ENCODE assay signal across 8 cellular contexts in the genomic region with DNA sequence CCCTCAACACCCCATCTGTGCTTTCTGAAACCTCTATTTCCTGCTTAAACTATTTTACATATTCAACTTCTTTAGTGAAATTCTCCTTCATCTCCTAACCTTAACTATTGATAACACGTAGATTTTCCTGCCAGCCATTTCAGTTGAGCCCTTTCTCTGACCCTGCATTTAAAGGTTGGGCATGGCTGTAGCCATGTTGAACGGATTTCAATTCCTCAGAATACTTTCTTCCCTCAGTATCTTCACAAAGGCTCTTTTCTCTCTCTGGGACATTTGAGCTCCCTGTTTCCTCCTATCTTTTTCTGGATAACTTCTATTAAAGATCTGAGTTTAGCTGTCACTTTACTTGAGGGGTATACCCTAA. TPM values are rescaled to one million over a fixed set of nuclear protein-coding genes. Genes with fewer than 3 reads are reported as not detected.
A peak's percentile ranks its signal among the peaks of the same experiment; 100 is the strongest.
DNase-seq lines count a peak whose midpoint lies in the region; ATAC-seq and TF ChIP-seq lines count a peak whose summit lies in the region.

No MANE protein-coding gene starts in this region.

- H3K36me3 Mint-ChIP-seq in CD4-positive, CD25-positive, alpha-beta regulatory T cell = no peaks in the 10 kb centered on the region
- H3K36me3 Mint-ChIP-seq in effector memory CD8-positive, alpha-beta T cell (ENCODE audit: insufficient read depth) = peaks cover 21% of the 10 kb centered on the region

- peaks cover 5% of the 10 kb centered on the region for H3K36me3 ChIP-seq in CD4-positive, CD25-positive, alpha-beta regulatory T cell (ENCODE audit: control insufficient read depth, insufficient read depth, low read length)
- H3K36me3 ChIP-seq in neuron (ENCODE audit: insufficient read depth, low read length) = peaks cover 7% of the 10 kb centered on the region

- no peak for TF ChIP-seq CTCF in NB4 (IDR thresholded peaks at IDR 0.05; ENCODE audit: low read depth, low read length)

- H3K27me3 ChIP-seq in CD4-positive, CD25-positive, alpha-beta regulatory T cell (ENCODE audit: control insufficient read depth, insufficient read depth, low read length) = no peaks in the 10 kb centered on the region
- no peaks in the 10 kb centered on the region for H3K27me3 ChIP-seq in neuron (ENCODE audit: insufficient read depth, low read length)

- H3K27ac Mint-ChIP-seq in CD4-positive, CD25-positive, alpha-beta regulatory T cell = peak overlapping the region; percentile 90 to 99 (median 98)
- peak overlapping the region; percentile 96 to 98 for H3K27ac Mint-ChIP-seq in effector memory CD8-positive, alpha-beta T cell

- no peaks in the 10 kb centered on the region for H3K9me3 ChIP-seq in CD4-positive, CD25-positive, alpha-beta regulatory T cell (ENCODE audit: control insufficient read depth in 2 of 2, low read length in 2 of 2)
- no peaks in the 10 kb centered on the region for H3K9me3 ChIP-seq in neuron (ENCODE audit: low read length)

- no peak for TF ChIP-seq POLR2A in NB4 (IDR thresholded peaks at IDR 0.05; ENCODE audit: extremely low read depth, insufficient read length)

- H3K27me3 Mint-ChIP-seq in CD4-positive, CD25-positive, alpha-beta regulatory T cell = no peaks in the 10 kb centered on the region
- no peaks in the 10 kb centered on the region for H3K27me3 Mint-ChIP-seq in effector memory CD8-positive, alpha-beta T cell

- no peak for DNase-seq in CD4-positive, CD25-positive, alpha-beta regulatory T cell
- no peak for DNase-seq in NB4 (ENCODE audit: low read depth)
- no peak for DNase-seq in effector memory CD8-positive, alpha-beta T cell
- DNase-seq in GM19240 (ENCODE audit: insufficient read length, low spot score) = no peak
- DNase-seq in SIG-M5 (lab: John Stamatoyannopoulos, UW) = no peak
- DNase-seq in DMS 273 (lab: John Stamatoyannopoulos, UW; ENCODE audit: unreplicated experiment) = no peak

- peak overlapping the region; percentile 84 for H3K27ac ChIP-seq in CD4-positive, CD25-positive, alpha-beta regulatory T cell (ENCODE audit: insufficient read depth, low read length, poor library complexity, severe bottlenecking)

- H2AFZ ChIP-seq in neuron (ENCODE audit: low read depth, low read length) = no peak overlapping the region

- peaks cover 43% of the 10 kb centered on the region for H3K4me1 ChIP-seq in CD4-positive, CD25-positive, alpha-beta regulatory T cell (ENCODE audit: control insufficient read depth, insufficient read depth, low read length, poor library complexity, severe bottlenecking)
- peaks cover 22% of the 10 kb centered on the region for H3K4me1 ChIP-seq in neuron (ENCODE audit: insufficient read depth, low read length)

- H3K4me3 ChIP-seq in CD4-positive, CD25-positive, alpha-beta regulatory T cell (ENCODE audit: low read depth, low read length) = peak overlapping the region; percentile 97
- H3K4me3 ChIP-seq in NB4 (ENCODE audit: low read depth, low read length) = peak overlapping the region; percentile 99
- H3K4me3 ChIP-seq in neuron (ENCODE audit: low read length) = peak overlapping the region; percentile 95

- peaks cover 27 to 74% (median 56%) of the 10 kb centered on the region in 4 donors for H3K4me1 Mint-ChIP-seq in CD4-positive, CD25-positive, alpha-beta regulatory T cell
- peaks cover 47 to 61% of the 10 kb centered on the region in 2 donors for H3K4me1 Mint-ChIP-seq in effector memory CD8-positive, alpha-beta T cell (ENCODE audit: low read depth in 2 of 2)

- no peak for ATAC-seq in CD4-positive, CD25-positive, alpha-beta regulatory T cell (ENCODE audit: low read depth in 2 of 2)
- ATAC-seq in effector memory CD8-positive, alpha-beta T cell (replicated peaks) = no peak
- ATAC-seq in GM18520 (IDR thresholded peaks at IDR 0.05; ENCODE audit: unreplicated experiment) = no peak

- H3K9me3 Mint-ChIP-seq in CD4-positive, CD25-positive, alpha-beta regulatory T cell = no peaks in the 10 kb centered on the region
- no peaks in the 10 kb centered on the region for H3K9me3 Mint-ChIP-seq in effector memory CD8-positive, alpha-beta T cell

- peak overlapping the region; percentile 92 to 99 (median 98) for H3K4me3 Mint-ChIP-seq in CD4-positive, CD25-positive, alpha-beta regulatory T cell
- peak overlapping the region; percentile 92 to 98 for H3K4me3 Mint-ChIP-seq in effector memory CD8-positive, alpha-beta T cell

RNA-seq across cellular contexts. Expression of a gene that starts 1.2 kb away (rescaled TPM):
- total RNA-seq in CD4-positive, CD25-positive, alpha-beta regulatory T cell = 102 TPM
- 100 to 1,000 TPM; 158 to 186 (median 182) TPM for polyA plus RNA-seq in CD4-positive, CD25-positive, alpha-beta regulatory T cell

RNA-seq across cellular contexts. Expression of a gene that starts 1.3 kb away (rescaled TPM):
- 36.7 TPM for total RNA-seq in CD4-positive, CD25-positive, alpha-beta regulatory T cell
- 100 to 1,000 TPM in 1 of 4 donors, 10 to 100 TPM in 3; 81.8 to 150 (median 88.0) TPM for polyA plus RNA-seq in CD4-positive, CD25-positive, alpha-beta regulatory T cell
